In genomic region chr10:25174461-25175230, GRCh38 we compare ENCODE assay signal across 1 cellular context.
TF ChIP-seq lines count a peak whose summit lies in the region.

GPR158 (plus strand) TSS chr10:25175001; CDS start chr10:25175421, 420 bp downstream.

TF ChIP-seq in GM23338, 12 proteins besides CTCF, POLR2A, EP300 and RAD21:
- TF ChIP-seq, protein P1, sequence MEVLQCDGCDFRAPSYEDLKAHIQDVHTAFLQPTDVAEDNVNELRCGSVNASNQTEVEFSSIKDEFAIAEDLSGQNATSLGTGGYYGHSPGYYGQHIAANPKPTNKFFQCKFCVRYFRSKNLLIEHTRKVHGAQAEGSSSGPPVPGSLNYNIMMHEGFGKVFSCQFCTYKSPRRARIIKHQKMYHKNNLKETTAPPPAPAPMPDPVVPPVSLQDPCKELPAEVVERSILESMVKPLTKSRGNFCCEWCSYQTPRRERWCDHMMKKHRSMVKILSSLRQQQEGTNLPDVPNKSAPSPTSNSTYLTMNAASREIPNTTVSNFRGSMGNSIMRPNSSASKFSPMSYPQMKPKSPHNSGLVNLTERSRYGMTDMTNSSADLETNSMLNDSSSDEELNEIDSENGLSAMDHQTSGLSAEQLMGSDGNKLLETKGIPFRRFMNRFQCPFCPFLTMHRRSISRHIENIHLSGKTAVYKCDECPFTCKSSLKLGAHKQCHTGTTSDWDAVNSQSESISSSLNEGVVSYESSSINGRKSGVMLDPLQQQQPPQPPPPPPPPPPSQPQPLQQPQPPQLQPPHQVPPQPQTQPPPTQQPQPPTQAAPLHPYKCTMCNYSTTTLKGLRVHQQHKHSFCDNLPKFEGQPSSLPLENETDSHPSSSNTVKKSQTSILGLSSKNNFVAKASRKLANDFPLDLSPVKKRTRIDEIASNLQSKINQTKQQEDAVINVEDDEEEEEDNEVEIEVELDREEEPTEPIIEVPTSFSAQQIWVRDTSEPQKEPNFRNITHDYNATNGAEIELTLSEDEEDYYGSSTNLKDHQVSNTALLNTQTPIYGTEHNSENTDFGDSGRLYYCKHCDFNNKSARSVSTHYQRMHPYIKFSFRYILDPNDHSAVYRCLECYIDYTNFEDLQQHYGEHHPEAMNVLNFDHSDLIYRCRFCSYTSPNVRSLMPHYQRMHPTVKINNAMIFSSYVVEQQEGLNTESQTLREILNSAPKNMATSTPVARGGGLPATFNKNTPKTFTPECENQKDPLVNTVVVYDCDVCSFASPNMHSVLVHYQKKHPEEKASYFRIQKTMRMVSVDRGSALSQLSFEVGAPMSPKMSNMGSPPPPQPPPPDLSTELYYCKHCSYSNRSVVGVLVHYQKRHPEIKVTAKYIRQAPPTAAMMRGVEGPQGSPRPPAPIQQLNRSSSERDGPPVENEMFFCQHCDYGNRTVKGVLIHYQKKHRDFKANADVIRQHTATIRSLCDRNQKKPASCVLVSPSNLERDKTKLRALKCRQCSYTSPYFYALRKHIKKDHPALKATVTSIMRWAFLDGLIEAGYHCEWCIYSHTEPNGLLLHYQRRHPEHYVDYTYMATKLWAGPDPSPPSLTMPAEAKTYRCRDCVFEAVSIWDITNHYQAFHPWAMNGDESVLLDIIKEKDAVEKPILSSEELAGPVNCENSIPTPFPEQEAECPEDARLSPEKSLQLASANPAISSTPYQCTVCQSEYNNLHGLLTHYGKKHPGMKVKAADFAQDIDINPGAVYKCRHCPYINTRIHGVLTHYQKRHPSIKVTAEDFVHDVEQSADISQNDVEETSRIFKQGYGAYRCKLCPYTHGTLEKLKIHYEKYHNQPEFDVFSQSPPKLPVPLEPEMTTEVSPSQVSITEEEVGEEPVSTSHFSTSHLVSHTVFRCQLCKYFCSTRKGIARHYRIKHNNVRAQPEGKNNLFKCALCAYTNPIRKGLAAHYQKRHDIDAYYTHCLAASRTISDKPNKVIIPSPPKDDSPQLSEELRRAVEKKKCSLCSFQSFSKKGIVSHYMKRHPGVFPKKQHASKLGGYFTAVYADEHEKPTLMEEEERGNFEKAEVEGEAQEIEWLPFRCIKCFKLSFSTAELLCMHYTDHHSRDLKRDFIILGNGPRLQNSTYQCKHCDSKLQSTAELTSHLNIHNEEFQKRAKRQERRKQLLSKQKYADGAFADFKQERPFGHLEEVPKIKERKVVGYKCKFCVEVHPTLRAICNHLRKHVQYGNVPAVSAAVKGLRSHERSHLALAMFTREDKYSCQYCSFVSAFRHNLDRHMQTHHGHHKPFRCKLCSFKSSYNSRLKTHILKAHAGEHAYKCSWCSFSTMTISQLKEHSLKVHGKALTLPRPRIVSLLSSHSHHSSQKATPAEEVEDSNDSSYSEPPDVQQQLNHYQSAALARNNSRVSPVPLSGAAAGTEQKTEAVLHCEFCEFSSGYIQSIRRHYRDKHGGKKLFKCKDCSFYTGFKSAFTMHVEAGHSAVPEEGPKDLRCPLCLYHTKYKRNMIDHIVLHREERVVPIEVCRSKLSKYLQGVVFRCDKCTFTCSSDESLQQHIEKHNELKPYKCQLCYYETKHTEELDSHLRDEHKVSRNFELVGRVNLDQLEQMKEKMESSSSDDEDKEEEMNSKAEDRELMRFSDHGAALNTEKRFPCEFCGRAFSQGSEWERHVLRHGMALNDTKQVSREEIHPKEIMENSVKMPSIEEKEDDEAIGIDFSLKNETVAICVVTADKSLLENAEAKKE (CRISPR knock-in tag; IDR thresholded peaks at IDR 0.05): no peak
- TF ChIP-seq POLR2AphosphoS5 (IDR thresholded peaks at IDR 0.05; ENCODE audit: low read depth) (peak; percentile 45), EZH2 (IDR thresholded peaks at IDR 0.05; ENCODE audit: low read depth, unreplicated experiment) (no peak), REST (IDR thresholded peaks at IDR 0.05; ENCODE audit: unreplicated experiment) (peak; percentile 100), CREB1 (CRISPR knock-in tag; IDR thresholded peaks at IDR 0.05; ENCODE audit: low read depth) (peak; percentile 72)
